In the genomic region with DNA sequence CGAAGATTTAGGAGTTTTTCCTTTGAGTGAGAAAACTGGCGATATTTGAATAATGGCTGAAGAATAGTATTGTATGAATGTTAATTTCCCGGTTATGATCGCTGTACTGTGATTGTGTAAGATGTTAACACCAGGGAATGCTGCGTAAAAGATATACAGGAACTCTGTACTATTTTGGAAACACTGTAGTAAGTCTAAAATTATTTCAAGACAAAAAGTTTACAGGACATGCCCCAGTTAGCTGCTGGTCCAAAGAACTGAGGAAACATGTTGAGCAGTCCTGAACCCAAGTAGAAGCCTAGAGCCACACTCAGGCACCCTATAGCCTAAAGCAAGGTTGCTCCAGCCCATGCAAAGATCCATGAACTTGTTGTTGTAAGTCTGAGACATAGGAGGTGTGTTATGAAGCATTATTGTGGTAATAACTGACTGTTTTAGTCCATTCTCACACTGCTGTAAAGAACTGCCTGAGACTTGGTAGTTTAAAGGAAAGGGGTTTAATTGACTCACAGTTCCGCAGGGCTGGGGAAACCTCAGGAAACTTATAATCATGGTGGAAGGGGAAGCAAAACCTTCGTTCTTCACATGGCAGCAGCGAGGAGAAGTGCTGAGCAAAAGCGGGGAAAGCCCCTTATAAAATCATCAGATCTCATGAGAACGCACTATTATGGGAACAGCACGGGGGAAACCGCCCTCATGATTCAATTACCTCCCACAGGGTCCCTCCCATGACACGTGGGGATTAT, we compare ENCODE assay signal across 12 cellular contexts.
DNase-seq lines count a peak whose midpoint lies in the region; ATAC-seq and TF ChIP-seq lines count a peak whose summit lies in the region.
"Had no signal": no experiment of that assay in that cellular context is flagged by ENCODE, and none has a peak within 500 bp of the region (broad histone marks: within the 10 kb centered on the region; RNA-seq: fewer than 3 reads in every experiment).

No MANE protein-coding gene starts in this region.

- WGBS in H9 (ENCODE audit: extremely low coverage, insufficient read length, low lambda C conversion rate), result no CpG with 5 or more reads among the region's 13 CpGs

- peak; percentile 26 for ATAC-seq in effector memory CD8-positive, alpha-beta T cell (replicated peaks)
- ATAC-seq in sciatic nerve, result no peak
- ATAC-seq: PC-3 had no signal

- H3K4ac ChIP-seq in H9 (ENCODE audit: low read depth, low read length), result no peak overlapping the region

- no peak overlapping the region for H3K14ac ChIP-seq in H9 (ENCODE audit: insufficient read depth, low read length)

- H3K56ac ChIP-seq in H9 (ENCODE audit: insufficient read length, low read depth, low read length), result no peak overlapping the region

- H3K4me1 Mint-ChIP-seq in CD14-positive monocyte (peaks cover 21% of the 10 kb centered on the region), H9 (no peaks in the 10 kb centered on the region), osteocyte (ENCODE audit: unreplicated experiment) (no peaks in the 10 kb centered on the region)
- H3K4me1 Mint-ChIP-seq in effector memory CD8-positive, alpha-beta T cell (ENCODE audit: low read depth in 2 of 2), result peaks cover 0 to 5% of the 10 kb centered on the region in 2 donors

- peak overlapping the region; percentile 68 to 92 (median 78) for H3K27ac Mint-ChIP-seq in CD14-positive monocyte
- H3K27ac Mint-ChIP-seq in H9, result peak overlapping the region in 2 of 3 experiments; percentile 53 to 65; a peak in 1 of 7 replicates
- H3K27ac Mint-ChIP-seq in effector memory CD8-positive, alpha-beta T cell, result no peak overlapping the region
- H3K27ac Mint-ChIP-seq in osteocyte (ENCODE audit: unreplicated experiment), result no peak overlapping the region
- H3K27ac Mint-ChIP-seq: CD4-positive, alpha-beta T cell had no signal

- H3K4me1 ChIP-seq in DOHH2 (ENCODE audit: control insufficient read depth, low read length) (peaks cover 14% of the 10 kb centered on the region), H9 (ENCODE audit: insufficient read depth, low read length) (no peaks in the 10 kb centered on the region)

- no peaks in the 10 kb centered on the region; the same call in 1 of the 2 replicates for H3F3A ChIP-seq in DOHH2 (ENCODE audit: control insufficient read depth, insufficient read depth)

- peaks cover 0 to 1% (median 0%) of the 10 kb centered on the region in 3 donors for H3K27me3 Mint-ChIP-seq in CD14-positive monocyte (ENCODE audit: low read depth in 3 of 3)
- H3K27me3 Mint-ChIP-seq in H9 (ENCODE audit: low read depth), result no peaks in the 10 kb centered on the region
- H3K27me3 Mint-ChIP-seq in effector memory CD8-positive, alpha-beta T cell, result no peaks in the 10 kb centered on the region
- peaks cover 7% of the 10 kb centered on the region for H3K27me3 Mint-ChIP-seq in osteocyte (ENCODE audit: unreplicated experiment)
- H3K27me3 Mint-ChIP-seq: CD4-positive, alpha-beta T cell had no signal

- no peaks in the 10 kb centered on the region for H4K20me1 ChIP-seq in DOHH2 (ENCODE audit: control insufficient read depth, insufficient read depth, low read depth, low read length)
- no peaks in the 10 kb centered on the region for H4K20me1 ChIP-seq in H9 (ENCODE audit: control insufficient read depth, insufficient read depth, insufficient read length)

- TF ChIP-seq CTCF in CD14-positive monocyte (IDR thresholded peaks at IDR 0.05) (no peak), DOHH2 (IDR thresholded peaks at IDR 0.05; ENCODE audit: low read depth, low read length, poor library complexity, severe bottlenecking) (no peak), H9 (conservative IDR thresholded peaks at IDR 0.05) (no peak), osteocyte (IDR thresholded peaks at IDR 0.05) (no peak)

- H2AFZ ChIP-seq in H9 (ENCODE audit: low read length), result no peak overlapping the region

- peaks cover 3% of the 10 kb centered on the region; the same call in 1 of the 2 replicates for H3K9me3 ChIP-seq in DOHH2 (ENCODE audit: control insufficient read depth, insufficient read depth, low read length)
- no peaks in the 10 kb centered on the region for H3K9me3 ChIP-seq in H9 (ENCODE audit: control insufficient read depth, low read depth, low read length)

- H3T11ph ChIP-seq in H9 (ENCODE audit: low read length), result no peak overlapping the region

- H3K27me3 ChIP-seq in DOHH2 (ENCODE audit: control insufficient read depth, low read length) (no peaks in the 10 kb centered on the region), H9 (ENCODE audit: insufficient read depth, low read length) (no peaks in the 10 kb centered on the region)
- H3K27me3 ChIP-seq: cardiac muscle cell had no signal

- H3K27ac ChIP-seq in DOHH2 (ENCODE audit: low read depth, low read length) (0 out of 2 replicates have a peak overlapping the region, but pooled peaks have one; percentile 12), H9 (ENCODE audit: insufficient read length, low read depth, low read length) (no peak overlapping the region)
- H3K27ac ChIP-seq: cardiac muscle cell had no signal

- no peak overlapping the region for H4K91ac ChIP-seq in H9 (ENCODE audit: insufficient read length, low read depth, low read length)

- H3K4me3 ChIP-seq in DOHH2 (ENCODE audit: low read length), result peak overlapping the region; percentile 21
- H3K4me3 ChIP-seq: cardiac muscle cell had no signal

- H2BK5ac ChIP-seq in H9 (ENCODE audit: insufficient read length, low read length), result no peak overlapping the region

- no peak overlapping the region for H4K8ac ChIP-seq in H9 (replicated peaks; ENCODE audit: insufficient read length, low read depth, low read length)

- no peak overlapping the region for H3K4me3 Mint-ChIP-seq in CD14-positive monocyte
- H3K4me3 Mint-ChIP-seq in H9, result no peak overlapping the region
- H3K4me3 Mint-ChIP-seq in effector memory CD8-positive, alpha-beta T cell, result no peak overlapping the region
- H3K4me3 Mint-ChIP-seq in osteocyte (ENCODE audit: unreplicated experiment), result no peak overlapping the region
- H3K4me3 Mint-ChIP-seq: CD4-positive, alpha-beta T cell had no signal

- DNase-seq in CD14-positive monocyte (ENCODE audit: low spot score) (peak; percentile 71), H9 (no peak), osteocyte (ENCODE audit: extremely low spot score, unreplicated experiment) (no peak), sciatic nerve (ENCODE audit: low spot score) (no peak), NCI-H1930 (lab: John Stamatoyannopoulos, UW) (no peak)
- DNase-seq in effector memory CD8-positive, alpha-beta T cell, result no peak
- DNase-seq: activated CD4-positive, alpha-beta T cell treated with anti-CD3 and anti-CD28 coated beads for 1 hour; CD4-positive, alpha-beta T cell; NCI-H345; PC-3 had no signal

- H3K79me1 ChIP-seq in H9 (ENCODE audit: insufficient read depth, low read depth, low read length, poor library complexity, severe bottlenecking), result no peaks in the 10 kb centered on the region

- no peak overlapping the region for H4K5ac ChIP-seq in H9 (ENCODE audit: insufficient read length, low read depth, low read length)

- H3K18ac ChIP-seq in H9 (ENCODE audit: insufficient read length, low read depth, low read length), result no peak overlapping the region

- intact Hi-C loops in CD14-positive monocyte (cut with micrococcal nuclease) (loop anchor here in 1 of 2 donors (10.0 kb wide), 1 partner anchor 45 kb away; no protein-coding TSS in a partner anchor), sciatic nerve (cut with DNase I) (no loop called here)

- H2BK120ac ChIP-seq in H9 (ENCODE audit: low read depth, low read length, poor library complexity, severe bottlenecking), result no peak overlapping the region

- H3K9me3 Mint-ChIP-seq in CD14-positive monocyte (peaks cover 7 to 61% (median 54%) of the 10 kb centered on the region in 7 donors), H9 (peaks cover 0 to 2% of the 10 kb centered on the region in 2 experiments; a peak in 3 of 5 replicates), osteocyte (ENCODE audit: unreplicated experiment) (peaks cover 4% of the 10 kb centered on the region)
- H3K9me3 Mint-ChIP-seq in effector memory CD8-positive, alpha-beta T cell, result no peaks in the 10 kb centered on the region
- H3K9me3 Mint-ChIP-seq: CD4-positive, alpha-beta T cell had no signal

- H2BK20ac ChIP-seq in H9 (ENCODE audit: low read depth, low read length, poor library complexity, severe bottlenecking), result no peak overlapping the region

- H2AK5ac ChIP-seq in H9 (ENCODE audit: insufficient read length, low read length), result no peak overlapping the region

- H3K23me2 ChIP-seq in H9 (ENCODE audit: insufficient read length, low read depth, low read length, poor library complexity, severe bottlenecking), result no peaks in the 10 kb centered on the region

- no peaks in the 10 kb centered on the region for H3K9me2 ChIP-seq in DOHH2 (replicated peaks; ENCODE audit: control insufficient read depth, low read length)

- H3K79me2 ChIP-seq in DOHH2 (ENCODE audit: control insufficient read depth, low read length), result no peaks in the 10 kb centered on the region
- no peaks in the 10 kb centered on the region for H3K79me2 ChIP-seq in H9 (ENCODE audit: insufficient read depth, low read length)

- 0 out of 2 replicates have a peak, but pooled peaks cover 3% of the 10 kb centered on the region for H3K36me3 ChIP-seq in DOHH2 (ENCODE audit: control insufficient read depth, low read length)
- H3K36me3 ChIP-seq: cardiac muscle cell had no signal

- H3K9ac ChIP-seq in H9 (ENCODE audit: extremely low read depth, insufficient read length, low read length), result no peak overlapping the region

- peak overlapping the region; percentile 16 for H3K4me2 ChIP-seq in DOHH2 (ENCODE audit: low read length)
- H3K4me2 ChIP-seq in H9 (ENCODE audit: insufficient read depth, insufficient read length, low read length), result no peak overlapping the region

- no peak overlapping the region for H2BK15ac ChIP-seq in H9 (ENCODE audit: low read depth, low read length)

- H3K36me3 Mint-ChIP-seq in CD14-positive monocyte (peaks cover 6 to 11% of the 10 kb centered on the region in 2 donors), H9 (ENCODE audit: insufficient read depth in 1 of 3, low read depth in 3 of 3) (peaks cover 0 to 6% (median 6%) of the 10 kb centered on the region in 3 experiments; a peak in 2 of 7 replicates), osteocyte (ENCODE audit: unreplicated experiment) (no peaks in the 10 kb centered on the region)
- no peaks in the 10 kb centered on the region for H3K36me3 Mint-ChIP-seq in effector memory CD8-positive, alpha-beta T cell (ENCODE audit: insufficient read depth)

- no peak overlapping the region for H3K23ac ChIP-seq in H9 (ENCODE audit: insufficient read length, low read depth, low read length)

- H2BK12ac ChIP-seq in H9 (ENCODE audit: insufficient read length, low read depth, low read length), result no peak overlapping the region

Comparison
In these comparisons a context has a peak if more than half of its experiments do, and no peak if none do; other contexts are left out.
1. H3K27ac Mint-ChIP-seq: peak in CD14-positive monocyte (7 of 7) and H9 (2 of 3); none in effector memory CD8-positive, alpha-beta T cell (0 of 2) and osteocyte (single experiment).